23 cellular contexts compared by ENCODE assay signal in genomic region chr1:180244840-180245239, GRCh38. TPM values are rescaled to one million over a fixed set of nuclear protein-coding genes. Genes with fewer than 3 reads are reported as not detected.
"Had no signal": no experiment of that assay in that cellular context is flagged by ENCODE, and none has a peak within 500 bp of the region (broad histone marks: within the 10 kb centered on the region; RNA-seq: fewer than 3 reads in every experiment).

No MANE protein-coding gene starts in this region.

- H3K36me3 ChIP-seq: left lung, tibial nerve had no signal

- H3K4me1 Mint-ChIP-seq: endodermal cell had no signal

- H3K4me1 ChIP-seq: body of pancreas, left lung, tibial nerve had no signal

- H3K4me3 ChIP-seq: body of pancreas, left lung, tibial nerve had no signal

- H3K27me3 ChIP-seq: body of pancreas had no signal

- DNase-seq: activated CD4-positive, alpha-beta T cell treated with anti-CD3 and anti-CD28 coated beads, Interleukin-2, amount 10 ng/mL, durations not matched to agents 24 days and 14 days; activated CD4-positive, CD25-positive, alpha-beta regulatory T cell; activated CD8-positive, alpha-beta T cell treated with anti-CD3 and anti-CD28 coated beads, Interleukin-2, amount 10 ng/mL, durations not matched to agents 7 days and 5 days; activated naive CD4-positive, alpha-beta T cell treated with Interleukin-2 at 50 U/mL for 16 hours; activated naive CD8-positive, alpha-beta T cell treated with anti-CD3 and anti-CD28 coated beads, Interleukin-2, amount 10 ng/mL, durations not matched to agents 7 days and 5 days; activated T-cell treated with anti-CD3 and anti-CD28 coated beads, Interleukin-2, amount 50 U/mL, for 24 hours; body of pancreas; caudate nucleus; endodermal cell; foreskin fibroblast; hippocampal formation; islet precursor cell; mesenchymal stem cell; stimulated activated CD4-positive, alpha-beta T cell treated with anti-CD3 and anti-CD28 coated beads, Interleukin-12 subunit alpha, Interleukin-12 subunit beta, amount 100 ng/mL, for 4 hours; stimulated activated CD4-positive, alpha-beta T cell treated with anti-CD3 and anti-CD28 coated beads, Interleukin-1b, Interleukin-23, amount 100 ng/mL, for 48 hours; T-helper 1 cell; T-helper 9 cell had no signal

- H3K9me3 ChIP-seq: body of pancreas, left lung, tibial nerve had no signal

- H3K27ac Mint-ChIP-seq: activated CD4-positive, alpha-beta T cell treated with anti-CD3 and anti-CD28 coated beads, Interleukin-2, amount 10 ng/mL, durations not matched to agents 24 days and 14 days; activated CD8-positive, alpha-beta T cell treated with anti-CD3 and anti-CD28 coated beads, Interleukin-2, amount 10 ng/mL, durations not matched to agents 7 days and 5 days; activated naive CD8-positive, alpha-beta T cell treated with anti-CD3 and anti-CD28 coated beads, Interleukin-2, amount 10 ng/mL, durations not matched to agents 7 days and 5 days; activated T-cell treated with anti-CD3 and anti-CD28 coated beads, Interleukin-2, amount 50 U/mL, for 24 hours; activated T-helper 2 cell treated with anti-CD3 and anti-CD28 coated beads, Interferon-gamma antibody, Interleukin-2, Interleukin-4, amounts not matched to agents 10 μg/mL and 5 μg/mL and 100 μg/mL, durations not matched to agents 14 hours and 24 hours and 36 hours; endodermal cell; naive thymus-derived CD8-positive, alpha-beta T cell; stimulated activated naive CD8-positive, alpha-beta T cell treated with anti-CD3 and anti-CD28 coated beads, Interleukin-15, Interleukin-2, amounts not matched to agents 100 ng/mL and 50 ng/mL, for 24 hours had no signal

- H3K36me3 Mint-ChIP-seq: activated naive CD8-positive, alpha-beta T cell treated with anti-CD3 and anti-CD28 coated beads, Interleukin-2, amount 10 ng/mL, durations not matched to agents 7 days and 5 days; naive thymus-derived CD8-positive, alpha-beta T cell had no signal

- ATAC-seq: activated CD8-positive, alpha-beta T cell treated with anti-CD3 and anti-CD28 coated beads, Interleukin-2, amount 10 ng/mL, durations not matched to agents 7 days and 5 days; body of pancreas; left lung; naive thymus-derived CD8-positive, alpha-beta T cell had no signal

- H3K9me3 Mint-ChIP-seq: activated CD4-positive, alpha-beta T cell treated with anti-CD3 and anti-CD28 coated beads, Interleukin-2, amount 10 ng/mL, durations not matched to agents 24 days and 14 days; activated naive CD8-positive, alpha-beta T cell treated with anti-CD3 and anti-CD28 coated beads, Interleukin-2, amount 10 ng/mL, durations not matched to agents 7 days and 5 days; activated T-cell treated with anti-CD3 and anti-CD28 coated beads, Interleukin-2, amount 50 U/mL, for 24 hours; activated T-helper 2 cell treated with anti-CD3 and anti-CD28 coated beads, Interferon-gamma antibody, Interleukin-2, Interleukin-4, amounts not matched to agents 10 μg/mL and 5 μg/mL and 100 μg/mL, durations not matched to agents 14 hours and 24 hours and 36 hours; endodermal cell; naive thymus-derived CD8-positive, alpha-beta T cell; stimulated activated naive CD8-positive, alpha-beta T cell treated with anti-CD3 and anti-CD28 coated beads, Interleukin-15, Interleukin-2, amounts not matched to agents 100 ng/mL and 50 ng/mL, for 24 hours had no signal

- H3K4me3 Mint-ChIP-seq: activated CD4-positive, alpha-beta T cell treated with anti-CD3 and anti-CD28 coated beads, Interleukin-2, amount 10 ng/mL, durations not matched to agents 24 days and 14 days; activated CD8-positive, alpha-beta T cell treated with anti-CD3 and anti-CD28 coated beads, Interleukin-2, amount 10 ng/mL, durations not matched to agents 7 days and 5 days; activated naive CD8-positive, alpha-beta T cell treated with anti-CD3 and anti-CD28 coated beads, Interleukin-2, amount 10 ng/mL, durations not matched to agents 7 days and 5 days; activated T-cell treated with anti-CD3 and anti-CD28 coated beads, Interleukin-2, amount 50 U/mL, for 24 hours; endodermal cell; naive thymus-derived CD8-positive, alpha-beta T cell; stimulated activated naive CD8-positive, alpha-beta T cell treated with anti-CD3 and anti-CD28 coated beads, Interleukin-15, Interleukin-2, amounts not matched to agents 100 ng/mL and 50 ng/mL, for 24 hours had no signal

- H3K27ac ChIP-seq: body of pancreas, epithelial cell of prostate, left lung, tibial nerve had no signal

RNA-seq across cellular contexts. Expression of gene LHX4, which starts 14.8 kb away (rescaled TPM):
- total RNA-seq: activated CD4-positive, alpha-beta T cell treated with anti-CD3 and anti-CD28 coated beads, Interleukin-2, amount 10 ng/mL, durations not matched to agents 24 days and 14 days; activated CD8-positive, alpha-beta T cell treated with anti-CD3 and anti-CD28 coated beads, Interleukin-2, amount 10 ng/mL, durations not matched to agents 7 days and 5 days; activated naive CD8-positive, alpha-beta T cell treated with anti-CD3 and anti-CD28 coated beads, Interleukin-2, amount 10 ng/mL, durations not matched to agents 7 days and 5 days; activated T-helper 2 cell treated with anti-CD3 and anti-CD28 coated beads, Interferon-gamma antibody, Interleukin-2, Interleukin-4, amounts not matched to agents 10 μg/mL and 5 μg/mL and 100 μg/mL, durations not matched to agents 14 hours and 24 hours and 36 hours; body of pancreas; endodermal cell; naive thymus-derived CD8-positive, alpha-beta T cell; tibial nerve had no signal
